1 cellular context compared by ENCODE assay signal in genomic region chr17:79024901-79025737, GRCh38.
TF ChIP-seq lines count a peak whose summit lies in the region.

No MANE protein-coding gene starts in this region.

TF ChIP-seq in HepG2, 621 proteins besides CTCF, POLR2A, EP300 and RAD21 (continued from another document):
- TF ChIP-seq GTF2F1 (IDR thresholded peaks at IDR 0.05; ENCODE audit: low read length) (no peak), ZNF619 (CRISPR knock-in tag; IDR thresholded peaks at IDR 0.05) (no peak), TAF1 (CRISPR knock-in tag; IDR thresholded peaks at IDR 0.05) (0 out of 2 replicates have a peak, but pooled peaks have one; percentile 5), ZFX (CRISPR knock-in tag; IDR thresholded peaks at IDR 0.05; ENCODE audit: low read depth) (no peak), FUBP1 (CRISPR knock-in tag; IDR thresholded peaks at IDR 0.05; ENCODE audit: borderline replicate concordance) (no peak), RFX5 (IDR thresholded peaks at IDR 0.05; ENCODE audit: low read depth, low read length) (no peak), HES4 (CRISPR knock-in tag; IDR thresholded peaks at IDR 0.05; ENCODE audit: borderline replicate concordance) (no peak), ZBTB38 (CRISPR knock-in tag; IDR thresholded peaks at IDR 0.05) (peak; percentile 78; the same call in 1 of the 2 replicates), JUNB (CRISPR knock-in tag; IDR thresholded peaks at IDR 0.05; ENCODE audit: borderline replicate concordance) (no peak), CCAR2 (optimal IDR thresholded peaks at IDR 0.05; ENCODE audit: low read depth, low read length) (no peak), FOXC1 (CRISPR knock-in tag; IDR thresholded peaks at IDR 0.05; ENCODE audit: borderline replicate concordance) (no peak), FOXK1 (CRISPR knock-in tag; IDR thresholded peaks at IDR 0.05; ENCODE audit: borderline replicate concordance, low read depth) (no peak), SP140L (CRISPR knock-in tag; IDR thresholded peaks at IDR 0.05; ENCODE audit: borderline replicate concordance) (no peak), GABPB1 (CRISPR knock-in tag; IDR thresholded peaks at IDR 0.05) (peak; percentile 49; the same call in 1 of the 2 replicates), ZNF672 (CRISPR knock-in tag; IDR thresholded peaks at IDR 0.05) (no peak), TEAD2 (CRISPR knock-in tag; IDR thresholded peaks at IDR 0.05) (no peak), HOXD1 (CRISPR knock-in tag; IDR thresholded peaks at IDR 0.05) (no peak)
- TF ChIP-seq, protein P1, sequence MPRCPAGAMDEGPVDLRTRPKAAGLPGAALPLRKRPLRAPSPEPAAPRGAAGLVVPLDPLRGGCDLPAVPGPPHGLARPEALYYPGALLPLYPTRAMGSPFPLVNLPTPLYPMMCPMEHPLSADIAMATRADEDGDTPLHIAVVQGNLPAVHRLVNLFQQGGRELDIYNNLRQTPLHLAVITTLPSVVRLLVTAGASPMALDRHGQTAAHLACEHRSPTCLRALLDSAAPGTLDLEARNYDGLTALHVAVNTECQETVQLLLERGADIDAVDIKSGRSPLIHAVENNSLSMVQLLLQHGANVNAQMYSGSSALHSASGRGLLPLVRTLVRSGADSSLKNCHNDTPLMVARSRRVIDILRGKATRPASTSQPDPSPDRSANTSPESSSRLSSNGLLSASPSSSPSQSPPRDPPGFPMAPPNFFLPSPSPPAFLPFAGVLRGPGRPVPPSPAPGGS (CRISPR knock-in tag; IDR thresholded peaks at IDR 0.05): peak; percentile 70; the same call in 1 of the 2 replicates
